10 cellular contexts compared by ENCODE assay signal in genomic region chr11:120811199-120811598, GRCh38.
"Had no signal": no experiment of that assay in that cellular context is flagged by ENCODE, and none has a peak within 500 bp of the region (broad histone marks: within the 10 kb centered on the region; RNA-seq: fewer than 3 reads in every experiment).

No MANE protein-coding gene starts in this region.

- H3K27ac ChIP-seq: GM23248, HL-60 had no signal

- H3K36me3 Mint-ChIP-seq: IgD-negative memory B cell had no signal

- H3K36me3 ChIP-seq: HAP-1 had no signal

- ATAC-seq: HCT116, HepG2 had no signal

- H3K9me3 Mint-ChIP-seq: HFFc6, IgD-negative memory B cell had no signal

- H2AFZ ChIP-seq: GM23248 had no signal

- H3K4me1 ChIP-seq: HAP-1 had no signal

- H3K4me3 ChIP-seq: GM23248, HAP-1 had no signal

- H3K9ac ChIP-seq: GM23248 had no signal

- H3K9me3 ChIP-seq: HAP-1 had no signal

- H3K4me3 Mint-ChIP-seq: HFFc6, IgD-negative memory B cell had no signal

- DNase-seq: GM23248, GOT3, H7, HFFc6, KBM-7 had no signal

- H3K27ac Mint-ChIP-seq: HFFc6, IgD-negative memory B cell had no signal
